In genomic region chr16:87618216-87618615, GRCh38 we compare ENCODE assay signal across 26 cellular contexts. TPM values are rescaled to one million over a fixed set of nuclear protein-coding genes. Genes with fewer than 3 reads are reported as not detected.
"Had no signal": no experiment of that assay in that cellular context is flagged by ENCODE, and none has a peak within 500 bp of the region (broad histone marks: within the 10 kb centered on the region; RNA-seq: fewer than 3 reads in every experiment).

No MANE protein-coding gene starts in this region.

- H3K4me2 ChIP-seq: KMS-11 had no signal

- H3K4me1 ChIP-seq: SJCRH30 had no signal

- H3K4me3 Mint-ChIP-seq: IgD-negative memory B cell had no signal

- H3K4me1 Mint-ChIP-seq: IgD-negative memory B cell had no signal

- H3K27ac Mint-ChIP-seq: IgD-negative memory B cell had no signal

- H3K9me3 ChIP-seq: SJCRH30 had no signal

- H3K4me3 ChIP-seq: K562, SJCRH30 had no signal

- H3K27ac ChIP-seq: KMS-11, RWPE1, SJCRH30 had no signal

- ATAC-seq: K562, Panc1, PC-3, SK-N-SH treated with all-trans-retinoic acid at 6 μM for 48 hours had no signal

- DNase-seq: MV-4-11; NCI-H1048; NCI-H1105; NCI-H1417 treated with DMSO at 0.1 percent for 48 hours; NCI-H146; NCI-H1694 treated with DMSO at 0.1 percent for 48 hours; NCI-H1930; NCI-H2081; NCI-H2107; NCI-H2227 treated with DMSO at 0.1 percent for 48 hours; NCI-H524; NCI-H526 treated with DMSO at 0.1 percent for 48 hours; NK-92 treated with Interleukin-12 subunit alpha and Interleukin-12 subunit beta, amount 100 ng/mL, for 24 hours; PC-3; T-helper 1 cell had no signal

- H3K9ac ChIP-seq: KMS-11 had no signal

- H3K36me3 ChIP-seq: SJCRH30 had no signal

- H3K36me3 Mint-ChIP-seq: IgD-negative memory B cell had no signal

- H3K27me3 ChIP-seq: SJCRH30 had no signal

RNA-seq across cellular contexts. Expression of gene JPH3, which starts 15.9 kb away (rescaled TPM):
- total RNA-seq: HT-29, K562, LHCN-M2, MCF 10A, OCI-LY7, PC-3, SJCRH30 had no signal
